Comparison of ENCODE assay signal across 34 cellular contexts in genomic region chr5:180557201-180557809, GRCh38. TPM values are rescaled to one million over a fixed set of nuclear protein-coding genes. Genes with fewer than 3 reads are reported as not detected.
DNase-seq lines count a peak whose midpoint lies in the region; ATAC-seq, FAIRE-seq and TF ChIP-seq lines count a peak whose summit lies in the region.
"Had no signal": no experiment of that assay in that cellular context is flagged by ENCODE, and none has a peak within 500 bp of the region (broad histone marks: within the 10 kb centered on the region; RNA-seq: fewer than 3 reads in every experiment).

No MANE protein-coding gene starts in this region.

- H3K27ac ChIP-seq in A549 (peak overlapping the region in 1 of 2 experiments; percentile 73; a peak in 2 of 6 replicates), PC-3 (ENCODE audit: low read length) (no peak overlapping the region)
- H3K27ac ChIP-seq: C4-2B, lower lobe of right lung, PC-9, SK-N-MC, stomach, vagina had no signal

- peaks cover 62% of the 10 kb centered on the region for H3K36me3 Mint-ChIP-seq in activated naive CD4-positive, alpha-beta T cell treated with anti-CD3 and anti-CD28 coated beads, Interleukin-2, amount 10 ng/mL, durations not matched to agents 7 days and 5 days

- TF ChIP-seq CTCF in A549 (IDR thresholded peaks at IDR 0.05) (no peak), PC-3 (conservative IDR thresholded peaks at IDR 0.05; ENCODE audit: low read depth, low read length) (no peak)

- H3K36me3 ChIP-seq in PC-3 (ENCODE audit: low read depth, low read length): peaks cover 4% of the 10 kb centered on the region

- H3K4me1 ChIP-seq in A549 (peaks cover 37% of the 10 kb centered on the region), PC-3 (ENCODE audit: insufficient read depth, low read length) (no peaks in the 10 kb centered on the region)
- H3K4me1 ChIP-seq: lower lobe of right lung, vagina had no signal

- no peak overlapping the region for H3K9ac ChIP-seq in PC-3 (ENCODE audit: low read length)

- H3K9me2 ChIP-seq in PC-3 (replicated peaks; ENCODE audit: low read length): no peaks in the 10 kb centered on the region

- H3K4me3 ChIP-seq in A549 (no peak overlapping the region), PC-3 (ENCODE audit: low read length) (no peak overlapping the region)
- H3K4me3 ChIP-seq: lower lobe of right lung, PC-9, SK-N-MC, stomach, vagina had no signal

- H3K4me3 Mint-ChIP-seq in activated naive CD4-positive, alpha-beta T cell treated with anti-CD3 and anti-CD28 coated beads, Interleukin-2, amount 10 ng/mL, durations not matched to agents 7 days and 5 days: no peak overlapping the region
- H3K4me3 Mint-ChIP-seq: brain; naive thymus-derived CD8-positive, alpha-beta T cell; T-helper 1 cell treated with Interleukin-12 subunit alpha and Interleukin-12 subunit beta and Interleukin-4 antibody, amounts not matched to agents 30 μg/mL and 1 μg/mL, for 36 hours had no signal

- no peak overlapping the region for H2AFZ ChIP-seq in PC-3 (ENCODE audit: low read length)
- H2AFZ ChIP-seq: PC-9 had no signal

- no peak for TF ChIP-seq RAD21 in A549 (conservative IDR thresholded peaks at IDR 0.05 in 1 of 2, IDR thresholded peaks at IDR 0.05 in 1 of 2)

- no peaks in the 10 kb centered on the region for H3K27me3 Mint-ChIP-seq in activated naive CD4-positive, alpha-beta T cell treated with anti-CD3 and anti-CD28 coated beads, Interleukin-2, amount 10 ng/mL, durations not matched to agents 7 days and 5 days
- H3K27me3 Mint-ChIP-seq: brain; naive thymus-derived CD8-positive, alpha-beta T cell had no signal

- H3K9me3 Mint-ChIP-seq in activated naive CD4-positive, alpha-beta T cell treated with anti-CD3 and anti-CD28 coated beads, Interleukin-2, amount 10 ng/mL, durations not matched to agents 7 days and 5 days: no peaks in the 10 kb centered on the region
- H3K9me3 Mint-ChIP-seq: naive thymus-derived CD8-positive, alpha-beta T cell; T-helper 1 cell treated with Interleukin-12 subunit alpha and Interleukin-12 subunit beta and Interleukin-4 antibody, amounts not matched to agents 30 μg/mL and 1 μg/mL, for 36 hours had no signal

- ATAC-seq in A549: no peak
- ATAC-seq in PC-3: peak; percentile 64
- ATAC-seq in HG03159 (IDR thresholded peaks at IDR 0.05; ENCODE audit: unreplicated experiment): no peak
- ATAC-seq: lower lobe of right lung; naive thymus-derived CD8-positive, alpha-beta T cell; right cardiac atrium had no signal

- CTCF ChIA-PET in A549 (lab: Yijun Ruan, JAX): interaction anchor here (0.6 to 1.4 kb wide), 2 partner anchors 48 to 62 kb away, joined by 3 read pairs; no protein-coding TSS in a partner anchor
- CTCF ChIA-PET in PC-3 (lab: Charles Lee): no interaction called here
- CTCF ChIA-PET in activated naive CD4-positive, alpha-beta T cell treated with anti-CD3 and anti-CD28 coated beads, Interleukin-2, amount 10 ng/mL, durations not matched to agents 7 days and 5 days (lab: Charles Lee): no interaction called here

- H3K27me3 ChIP-seq in PC-3 (ENCODE audit: low read length): no peaks in the 10 kb centered on the region
- H3K27me3 ChIP-seq: stomach, vagina had no signal

- H3F3A ChIP-seq in PC-3 (ENCODE audit: low read length, unreplicated experiment): no peaks in the 10 kb centered on the region

- BruUV-seq in PC-3 (replicated peaks; lab: Mats Ljungman, UMichigan): no TSS peak

- H3K4me1 Mint-ChIP-seq in activated naive CD4-positive, alpha-beta T cell treated with anti-CD3 and anti-CD28 coated beads, Interleukin-2, amount 10 ng/mL, durations not matched to agents 7 days and 5 days: peaks cover 11% of the 10 kb centered on the region

- H4K20me1 ChIP-seq in PC-3 (ENCODE audit: low read length): no peaks in the 10 kb centered on the region

- no peak overlapping the region for H3K27ac Mint-ChIP-seq in activated naive CD4-positive, alpha-beta T cell treated with anti-CD3 and anti-CD28 coated beads, Interleukin-2, amount 10 ng/mL, durations not matched to agents 7 days and 5 days
- H3K27ac Mint-ChIP-seq: T-helper 1 cell treated with Interleukin-12 subunit alpha and Interleukin-12 subunit beta and Interleukin-4 antibody, amounts not matched to agents 30 μg/mL and 1 μg/mL, for 36 hours had no signal

- TF ChIP-seq POLR2A in A549 (IDR thresholded peaks at IDR 0.05; ENCODE audit: low read length): no peak

- intact Hi-C loops in PC-3 (cut with micrococcal nuclease): no loop called here

- POLR2A ChIA-PET in A549 (lab: Yijun Ruan, JAX) (no interaction called here), PC-3 (lab: Charles Lee; ENCODE audit: unreplicated experiment) (no interaction called here)

- H3K9me3 ChIP-seq in A549: no peaks in the 10 kb centered on the region
- H3K9me3 ChIP-seq in PC-3 (ENCODE audit: low read length): no peaks in the 10 kb centered on the region
- H3K9me3 ChIP-seq: lower lobe of right lung, stomach, vagina had no signal

- WGBS in A549 (ENCODE audit: missing lambda C conversion rate): 84% methylated on average over 2 of the region's 2 CpGs

- FAIRE-seq in A549 (lab: Jason Lieb, UNC): no peak
- FAIRE-seq: HTR-8/SVneo had no signal

- H3K79me2 ChIP-seq in PC-3 (ENCODE audit: low read length): peaks cover 16% of the 10 kb centered on the region

- H3K4me2 ChIP-seq in A549 (peak overlapping the region; percentile 19; the same call in 2 of the 3 replicates), PC-3 (ENCODE audit: low read length) (no peak overlapping the region)
- H3K4me2 ChIP-seq: PC-9 had no signal

- no peak for TF ChIP-seq EP300 in A549 (IDR thresholded peaks at IDR 0.05)

- DNase-seq in A549 (ENCODE audit: low read depth in 1 of 2, low spot score in 1 of 2) (no peak), EL (peak; percentile 47), PC-3 (peak; percentile 7), kidney tubule cell (ENCODE audit: low spot score) (peak; percentile 11)
- no peak for DNase-seq in activated naive CD4-positive, alpha-beta T cell treated with anti-CD3 and anti-CD28 coated beads, Interleukin-2, amount 10 ng/mL, durations not matched to agents 7 days and 5 days
- DNase-seq in central memory CD4-positive, alpha-beta T cell: no peak
- DNase-seq: activated CD4-positive, alpha-beta T cell treated with anti-CD3 and anti-CD28 coated beads, Interleukin-2, amount 50 U/mL, for 48 hours; activated CD4-positive, CD25-positive, alpha-beta regulatory T cell; activated CD8-positive, alpha-beta memory T cell treated with anti-CD3 and anti-CD28 coated beads, Interleukin-2, amount 50 U/mL, for 4 hours; activated gamma-delta T cell; Calu3; DMS79; hippocampal formation; KG1; lower lobe of right lung; naive thymus-derived CD8-positive, alpha-beta T cell; NCI-H1417 treated with DMSO at 0.1 percent for 48 hours; NCI-H2029 treated with DMSO at 0.1 percent for 48 hours; NCI-H226; NCI-H526 treated with DMSO at 0.1 percent for 48 hours; PC-9; stimulated activated CD4-positive, alpha-beta T cell treated with anti-CD3 and anti-CD28 coated beads, Interleukin-1b, Interleukin-23, amount 100 ng/mL, for 48 hours; stomach had no signal

TF ChIP-seq in A549, 52 proteins besides CTCF, POLR2A, EP300 and RAD21:
- no peak for TF ChIP-seq CHD4 (IDR thresholded peaks at IDR 0.05; ENCODE audit: borderline replicate concordance)
- no peak for TF ChIP-seq CHD2 (IDR thresholded peaks at IDR 0.05; ENCODE audit: low read length, partially characterized antibody)
- no peak for TF ChIP-seq CBX8 (IDR thresholded peaks at IDR 0.05)
- TF ChIP-seq RARB (CRISPR knock-in tag; IDR thresholded peaks at IDR 0.05): no peak
- TF ChIP-seq HOXA7 (CRISPR knock-in tag; IDR thresholded peaks at IDR 0.05): no peak
- TF ChIP-seq MYC (IDR thresholded peaks at IDR 0.05; ENCODE audit: borderline replicate concordance, low read length): no peak
- TF ChIP-seq EHMT2 (IDR thresholded peaks at IDR 0.05; ENCODE audit: low read depth): no peak
- no peak for TF ChIP-seq KDM5A (IDR thresholded peaks at IDR 0.05)
- TF ChIP-seq NFE2L2 (conservative IDR thresholded peaks at IDR 0.05; ENCODE audit: low read length): no peak
- TF ChIP-seq REST (IDR thresholded peaks at IDR 0.05): no peak
- TF ChIP-seq RNF2 (IDR thresholded peaks at IDR 0.05; ENCODE audit: borderline replicate concordance, low read depth): no peak

RNA-seq across cellular contexts. Expression of gene SCGB3A1, which starts 34.0 kb away (rescaled TPM):
- polyA plus RNA-seq in A549 (2011; rRNA removed): not detected in 2 replicates
- polyA plus RNA-seq in A549 (2012; cell fraction: cytosol; rRNA removed): not detected in 2 replicates
- polyA plus RNA-seq in A549 (2012; cell fraction: nucleus; rRNA removed): not detected in 2 replicates
- polyA plus RNA-seq in A549 (2017; fragmentation: RNase III; extraction: RNeasy Plus Mini Kit Qiagen cat#74134 plus additional on column Dnase treatment): not detected in 3 replicates
- polyA minus RNA-seq in A549 (2011; rRNA and poly(A)+ RNA removed): not detected in 2 replicates
- not detected in 2 replicates for total RNA-seq in PC-3 (2014; rRNA removed)
- total RNA-seq: Calu3, cerebellum, mononuclear cell, PC-9, posterior vena cava, right cardiac atrium, vagina had no signal
- polyA plus RNA-seq: naive thymus-derived CD8-positive, alpha-beta T cell; right cardiac atrium had no signal

Comparison
In these comparisons a context has a peak if more than half of its experiments do, and no peak if none do; other contexts are left out.
1. DNase-seq: peak in EL (single experiment), PC-3 (single experiment) and kidney tubule cell (single experiment); none in A549 (0 of 2), activated naive CD4-positive, alpha-beta T cell treated with anti-CD3 and anti-CD28 coated beads, Interleukin-2, amount 10 ng/mL, durations not matched to agents 7 days and 5 days (single experiment) and central memory CD4-positive, alpha-beta T cell (single experiment).